ENCODE assay signal across 7 cellular contexts in genomic region chr7:2717293-2717904, GRCh38. TPM values are rescaled to one million over a fixed set of nuclear protein-coding genes. Genes with fewer than 3 reads are reported as not detected.
A peak's percentile ranks its signal among the peaks of the same experiment; 100 is the strongest.
DNase-seq lines count a peak whose midpoint lies in the region; ATAC-seq, FAIRE-seq and TF ChIP-seq lines count a peak whose summit lies in the region.

No MANE protein-coding gene starts in this region.

- no peak for TF ChIP-seq POLR2A in IMR-90 (IDR thresholded peaks at IDR 0.05; ENCODE audit: low read depth, low read length)

- H3K18ac ChIP-seq in IMR-90 (ENCODE audit: low read depth, low read length), result no peak overlapping the region
- no peak overlapping the region for H3K18ac ChIP-seq in trophoblast cell (ENCODE audit: low read length)

- H3K23ac ChIP-seq in IMR-90 (ENCODE audit: low read depth, low read length) (no peak overlapping the region), trophoblast cell (ENCODE audit: low read length) (no peak overlapping the region)

- H3K4me1 ChIP-seq in IMR-90 (ENCODE audit: control insufficient read depth, insufficient read depth, low read length), result peaks cover 11% of the 10 kb centered on the region; the same call in 1 of the 2 replicates
- H3K4me1 ChIP-seq in small intestine (ENCODE audit: control insufficient read depth in 2 of 2, insufficient read depth in 1 of 2, low read depth in 1 of 2, low read length in 1 of 2), result peaks cover 2 to 8% of the 10 kb centered on the region in 2 donors
- H3K4me1 ChIP-seq in trophoblast cell (ENCODE audit: control insufficient read depth in 1 of 2, insufficient read depth in 2 of 2, low read length in 2 of 2), result peaks cover 17 to 20% of the 10 kb centered on the region in 2 experiments

- peak overlapping the region; percentile 76 for H2AK9ac ChIP-seq in IMR-90 (replicated peaks; ENCODE audit: low read depth, low read length, poor library complexity)

- no peak overlapping the region for H3K14ac ChIP-seq in IMR-90 (replicated peaks; ENCODE audit: low read depth, low read length)
- H3K14ac ChIP-seq in trophoblast cell (ENCODE audit: low read length), result no peak overlapping the region

- no peak overlapping the region for H2BK15ac ChIP-seq in IMR-90 (ENCODE audit: low read depth, low read length)

- ATAC-seq in IMR-90 (ENCODE audit: low read depth) (peak; percentile 55), T-cell (replicated peaks in 1 of 4) (peak; percentile 27 to 54 (median 42)), esophagus mucosa (no peak)

- BruUV-seq in IMR-90 (replicated peaks; lab: Mats Ljungman, UMichigan), result no TSS peak

- dilution Hi-C loops in IMR-90 (cut with HindIII; ENCODE audit: low sequenced_read_pairs, unreplicated experiment), result no loop called here

- 55% methylated on average over 16 of the region's 27 CpGs; no CpG with 5 or more reads in 1 of the 2 experiments for WGBS in IMR-90 (ENCODE audit: extremely low coverage in 2 of 2, insufficient read length in 1 of 2), 2 experiments
- 9 to 34% (median 22%) methylated on average over 27 of the region's 27 CpGs for WGBS in small intestine, 3 donors
- WGBS in trophoblast cell (ENCODE audit: extremely low coverage, insufficient coverage, insufficient read length), result no CpG with 5 or more reads among the region's 27 CpGs

- no peak overlapping the region for H4K5ac ChIP-seq in IMR-90 (ENCODE audit: low read depth, low read length)

- intact Hi-C loops in IMR-90 (cut with micrococcal nuclease), result no loop called here

- H3K9ac ChIP-seq in IMR-90 (ENCODE audit: low read depth, low read length) (no peak overlapping the region), trophoblast cell (ENCODE audit: low read length) (no peak overlapping the region)

- peak overlapping the region; percentile 19; the same call in 1 of the 2 replicates for H3K4ac ChIP-seq in IMR-90 (ENCODE audit: low read depth, low read length)
- no peak overlapping the region for H3K4ac ChIP-seq in trophoblast cell (ENCODE audit: low read depth, low read length)

- H3K4me2 ChIP-seq in IMR-90 (ENCODE audit: low read depth, low read length) (no peak overlapping the region; the same call in 1 of the 2 replicates), trophoblast cell (ENCODE audit: low read length) (no peak overlapping the region)

- peaks cover 4% of the 10 kb centered on the region for H3K36me3 Mint-ChIP-seq in T-cell

- H3K27ac Mint-ChIP-seq in T-cell, result peak overlapping the region in 1 of 2 donors; percentile 46

- no peak overlapping the region for H3K56ac ChIP-seq in IMR-90 (ENCODE audit: extremely low read depth, insufficient read depth, low read length)

- H3K4me3 Mint-ChIP-seq in T-cell, result peak overlapping the region in 1 of 3 donors; percentile 43

- H2BK120ac ChIP-seq in IMR-90 (ENCODE audit: low read depth, low read length) (no peak overlapping the region), trophoblast cell (ENCODE audit: insufficient read depth, low read length, poor library complexity) (no peak overlapping the region)

- no peak overlapping the region for H2BK5ac ChIP-seq in IMR-90 (ENCODE audit: low read depth, low read length, poor library complexity, severe bottlenecking)
- no peak overlapping the region for H2BK5ac ChIP-seq in trophoblast cell (ENCODE audit: low read depth, low read length, poor library complexity)

- no peaks in the 10 kb centered on the region for H3K79me2 ChIP-seq in trophoblast cell (ENCODE audit: control insufficient read depth, insufficient read depth, low read length, poor library complexity)

- TF ChIP-seq CTCF in IMR-90 (conservative IDR thresholded peaks at IDR 0.05; ENCODE audit: low read depth, low read length), result no peak

- H3K9me3 ChIP-seq in IMR-90 (ENCODE audit: control insufficient read depth, insufficient read depth, low read length), result no peaks in the 10 kb centered on the region
- H3K9me3 ChIP-seq in small intestine (ENCODE audit: control insufficient read depth, low read depth), result no peaks in the 10 kb centered on the region
- no peaks in the 10 kb centered on the region for H3K9me3 ChIP-seq in trophoblast cell (ENCODE audit: insufficient read depth, low read depth, low read length)

- H3K36me3 ChIP-seq in IMR-90 (ENCODE audit: control insufficient read depth, insufficient read depth, low read length) (peaks cover 24% of the 10 kb centered on the region), small intestine (ENCODE audit: control insufficient read depth in 2 of 2, insufficient read depth in 2 of 2, low read length in 2 of 2) (no peaks in the 10 kb centered on the region), trophoblast cell (ENCODE audit: control insufficient read depth in 1 of 2, insufficient read depth in 2 of 2, low read length in 2 of 2) (peaks cover 78 to 79% of the 10 kb centered on the region in 2 experiments)

- H3K4me3 ChIP-seq in IMR-90 (ENCODE audit: insufficient read depth, low read depth, low read length) (no peak overlapping the region), small intestine (ENCODE audit: low read depth in 1 of 2, low read length in 2 of 2) (no peak overlapping the region), trophoblast cell (ENCODE audit: low read depth, low read length) (no peak overlapping the region)

- H3K9me1 ChIP-seq in IMR-90 (ENCODE audit: insufficient read depth, low read length), result peaks cover 18% of the 10 kb centered on the region

- no peaks in the 10 kb centered on the region for H3K27me3 Mint-ChIP-seq in T-cell

- H2AK5ac ChIP-seq in IMR-90 (ENCODE audit: low read depth, low read length), result peak overlapping the region; percentile 37
- no peak overlapping the region for H2AK5ac ChIP-seq in trophoblast cell (ENCODE audit: low read length)

- H4K91ac ChIP-seq in IMR-90 (ENCODE audit: insufficient read depth, low read depth, low read length) (no peak overlapping the region), trophoblast cell (ENCODE audit: low read depth, low read length) (no peak overlapping the region)

- H4K8ac ChIP-seq in IMR-90 (ENCODE audit: low read depth in 2 of 2, low read length in 2 of 2) (no peak overlapping the region; a peak in 1 of 4 replicates), trophoblast cell (ENCODE audit: low read depth, low read length) (no peak overlapping the region)

- POLR2A ChIA-PET in IMR-90 (lab: Charles Lee; ENCODE audit: unreplicated experiment) (no interaction called here), T-cell (lab: Charles Lee) (interaction anchor here in 1 of 2 donors (0.6 kb wide), 1 partner anchor 794 kb away, joined by 3 read pairs; no protein-coding TSS in a partner anchor)

- FAIRE-seq in small intestine (lab: Jason Lieb, UNC), result no peak

- H2AFZ ChIP-seq in IMR-90 (replicated peaks; ENCODE audit: low read length, poor library complexity), result peak overlapping the region; percentile 11
- no peak overlapping the region for H2AFZ ChIP-seq in trophoblast cell (ENCODE audit: insufficient read depth, low read length, poor library complexity)

- in situ Hi-C loops in IMR-90 (cut with MboI; ENCODE audit: low sequenced_read_pairs), result no loop called here

- no peaks in the 10 kb centered on the region; the same call in 1 of the 2 replicates for H4K20me1 ChIP-seq in IMR-90 (ENCODE audit: insufficient read depth, low read length)

- H4K12ac ChIP-seq in trophoblast cell (ENCODE audit: low read depth, low read length), result no peak overlapping the region

- peaks cover 0 to 25% of the 10 kb centered on the region in 2 experiments; a peak in 3 of 4 replicates for H3K79me1 ChIP-seq in IMR-90 (ENCODE audit: low read depth in 1 of 2, low read length in 2 of 2)
- H3K79me1 ChIP-seq in trophoblast cell (ENCODE audit: low read length), result no peaks in the 10 kb centered on the region

- TF ChIP-seq RAD21 in IMR-90 (IDR thresholded peaks at IDR 0.05; ENCODE audit: low read length), result no peak

- no peaks in the 10 kb centered on the region for H3K27me3 ChIP-seq in IMR-90 (ENCODE audit: control insufficient read depth, insufficient read depth, low read length)
- H3K27me3 ChIP-seq in small intestine (ENCODE audit: control insufficient read depth in 2 of 2, insufficient read depth in 2 of 2, low read length in 2 of 2), result no peaks in the 10 kb centered on the region
- no peaks in the 10 kb centered on the region for H3K27me3 ChIP-seq in trophoblast cell (ENCODE audit: insufficient read depth, low read length)

- DNase-seq in IMR-90 (peak; percentile 62), T-cell (peak in 22 of 34 experiments; percentile 19 to 63 (median 40)), germinal center (ENCODE audit: low spot score) (peak; percentile 45), small intestine (peak; percentile 84), trophoblast cell (no peak), NOMO-1 treated with DMSO at 0.1 percent for 48 hours (lab: John Stamatoyannopoulos, UW; ENCODE audit: unreplicated experiment) (no peak)

- peaks cover 62 to 73% (median 71%) of the 10 kb centered on the region in 3 donors for H3K4me1 Mint-ChIP-seq in T-cell

- no peak overlapping the region for H2BK12ac ChIP-seq in trophoblast cell (ENCODE audit: low read length)

- no peak overlapping the region for H2BK20ac ChIP-seq in IMR-90 (ENCODE audit: low read depth, low read length)

- H3K9me3 Mint-ChIP-seq in T-cell, result no peaks in the 10 kb centered on the region

- CTCF ChIA-PET in IMR-90 (lab: Yijun Ruan, JAX) (no interaction called here), T-cell (lab: Charles Lee) (interaction anchor here in 1 of 2 donors (0.8 to 2.7 kb wide), 2 partner anchors 8 to 286 kb away, joined by 3 to 10 read pairs; no protein-coding TSS in a partner anchor)

- H3K27ac ChIP-seq in IMR-90 (ENCODE audit: insufficient read depth, low read length) (no peak overlapping the region), small intestine (ENCODE audit: low read depth in 1 of 2, low read length in 1 of 2) (peak overlapping the region in 1 of 2 donors; percentile 55), trophoblast cell (ENCODE audit: low read depth, low read length) (no peak overlapping the region)

TF ChIP-seq in IMR-90, 13 proteins besides CTCF, POLR2A, EP300 and RAD21 (continues in another document):
- TF ChIP-seq RCOR1 (IDR thresholded peaks at IDR 0.05; ENCODE audit: insufficient replicate concordance, low read length) (no peak), BHLHE40 (IDR thresholded peaks at IDR 0.05; ENCODE audit: low read depth, low read length) (no peak), NFE2L2 (IDR thresholded peaks at IDR 0.05; ENCODE audit: low read depth, low read length) (no peak), MAZ (IDR thresholded peaks at IDR 0.05; ENCODE audit: borderline replicate concordance, low read depth, low read length) (no peak)

RNA-seq across cellular contexts. Expression of gene AMZ1, which starts 29.4 kb away (rescaled TPM):
- 0.54 and 0.83 TPM in 2 replicates for total RNA-seq in IMR-90 (2012; rRNA removed)
- polyA plus RNA-seq in IMR-90 (2012; rRNA removed), result 1.6 and 2.7 TPM in 2 replicates
- polyA plus RNA-seq in IMR-90 (2012; cell fraction: cytosol; rRNA removed), result 0.93 and 1.5 TPM in 2 replicates
- polyA plus RNA-seq in IMR-90 (2012; cell fraction: nucleus; rRNA removed; ENCODE audit: low replicate concordance), result 1.8 and 3.4 TPM in 2 replicates
- total RNA-seq in T-cell, result under 1 TPM; 0.09 to 0.79 (median 0.30) TPM
- under 1 TPM in 1 of 3 donors, not detected in 2; 0.07 TPM for polyA plus RNA-seq in small intestine
- 0.41 and 0.64 TPM in 2 replicates for polyA plus RNA-seq in trophoblast cell (2013)
- 0.12 TPM for total RNA-seq in esophagus mucosa

Comparison
In these comparisons a context has a peak if more than half of its experiments do, and no peak if none do; other contexts are left out.
1. DNase-seq: peak in IMR-90 (single experiment), T-cell (22 of 34), germinal center (single experiment) and small intestine (single experiment); none in trophoblast cell (0 of 2) and NOMO-1 treated with DMSO at 0.1 percent for 48 hours (single experiment).